26 cellular contexts compared by ENCODE assay signal in the genomic region with DNA sequence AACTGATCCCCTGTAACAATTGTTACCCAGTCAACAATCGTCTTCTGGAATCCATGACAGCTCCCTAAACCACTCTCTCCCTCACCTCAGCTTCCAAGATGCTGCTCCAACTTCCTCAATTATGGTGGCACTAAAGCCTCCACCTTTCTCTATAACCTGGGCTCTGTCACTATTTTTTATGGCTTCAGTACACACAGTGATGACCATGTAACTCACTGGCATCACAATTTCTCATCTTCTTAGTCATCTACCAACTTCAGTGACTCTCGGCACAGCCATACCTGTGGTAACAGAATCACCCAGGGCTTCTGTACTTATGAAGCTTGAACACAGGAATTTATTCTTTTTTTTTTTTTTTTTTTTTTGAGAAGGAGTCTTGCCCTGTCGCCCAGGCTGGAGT. TPM values are rescaled to one million over a fixed set of nuclear protein-coding genes. Genes with fewer than 3 reads are reported as not detected.
DNase-seq lines count a peak whose midpoint lies in the region; ATAC-seq and TF ChIP-seq lines count a peak whose summit lies in the region.
"Had no signal": no experiment of that assay in that cellular context is flagged by ENCODE, and none has a peak within 500 bp of the region (broad histone marks: within the 10 kb centered on the region; RNA-seq: fewer than 3 reads in every experiment).

No MANE protein-coding gene starts in this region.

- BruUV-seq in PC-3 (replicated peaks; lab: Mats Ljungman, UMichigan), result no TSS peak

- H3K23ac ChIP-seq in neuronal stem cell (ENCODE audit: low read depth, low read length, poor library complexity), result no peak overlapping the region

- peaks cover 18% of the 10 kb centered on the region for H3K4me1 ChIP-seq in PC-3 (ENCODE audit: insufficient read depth, low read length)
- H3K4me1 ChIP-seq in neuronal stem cell (ENCODE audit: control insufficient read depth in 2 of 2, insufficient read depth in 1 of 2, low read depth in 1 of 2, low read length in 2 of 2), result no peaks in the 10 kb centered on the region
- H3K4me1 ChIP-seq: BE2C, BLaER1 had no signal

- no peak overlapping the region for H4K91ac ChIP-seq in neuronal stem cell (ENCODE audit: low read depth, low read length, poor library complexity)

- no peak overlapping the region for H2AFZ ChIP-seq in PC-3 (ENCODE audit: low read length)
- peak overlapping the region; percentile 18 for H2AFZ ChIP-seq in neuronal stem cell (ENCODE audit: low read length)

- no peak overlapping the region for H3K4me2 ChIP-seq in PC-3 (ENCODE audit: low read length)
- H3K4me2 ChIP-seq in neuronal stem cell (ENCODE audit: insufficient read depth, low read length, poor library complexity, severe bottlenecking), result no peak overlapping the region
- H3K4me2 ChIP-seq: BLaER1 had no signal

- DNase-seq in PC-3 (peak; percentile 74), left colon (no peak), neuronal stem cell (ENCODE audit: low spot score) (no peak), NCI-H748 (lab: John Stamatoyannopoulos, UW; ENCODE audit: unreplicated experiment) (no peak)
- DNase-seq: 8988T; ACHN; BE2C; C1 segment of cervical spinal cord; CD4-positive, alpha-beta memory T cell; CD4-positive, CD25-positive, alpha-beta regulatory T cell; CD8-positive, alpha-beta memory T cell; COR-L47; DMS 273 treated with DMSO at 0.1 percent for 48 hours; DMS153; DMS53; DMS79; DND-41; EL; GDM1 had no signal

- H3F3A ChIP-seq in PC-3 (ENCODE audit: low read length, unreplicated experiment), result no peaks in the 10 kb centered on the region

- no peak overlapping the region for H3K14ac ChIP-seq in neuronal stem cell (ENCODE audit: low read length)

- no peak overlapping the region for H3K18ac ChIP-seq in neuronal stem cell (ENCODE audit: low read length)

- intact Hi-C loops in PC-3 (cut with micrococcal nuclease), result no loop called here
- intact Hi-C loops in left colon (cut with DNase I, micrococcal nuclease), result no loop called here

- H3K4me3 ChIP-seq in PC-3 (ENCODE audit: low read length) (no peak overlapping the region), neuronal stem cell (ENCODE audit: low read length in 2 of 2) (no peak overlapping the region)
- H3K4me3 ChIP-seq: BLaER1, GM12878 had no signal

- H2AK5ac ChIP-seq in neuronal stem cell (ENCODE audit: low read depth, low read length), result no peak overlapping the region

- POLR2A ChIA-PET in PC-3 (lab: Charles Lee; ENCODE audit: unreplicated experiment), result no interaction called here

- H2BK15ac ChIP-seq in neuronal stem cell (ENCODE audit: low read length), result no peak overlapping the region

- no peaks in the 10 kb centered on the region for H3K27me3 ChIP-seq in PC-3 (ENCODE audit: low read length)
- H3K27me3 ChIP-seq in neuronal stem cell (ENCODE audit: control insufficient read depth in 3 of 3, insufficient read depth in 3 of 3, low read depth in 1 of 3, low read length in 3 of 3), result no peaks in the 10 kb centered on the region
- H3K27me3 ChIP-seq: BLaER1 had no signal

- H3K36me3 ChIP-seq in PC-3 (ENCODE audit: low read depth, low read length), result no peaks in the 10 kb centered on the region
- no peaks in the 10 kb centered on the region for H3K36me3 ChIP-seq in neuronal stem cell (replicated peaks in 1 of 2; ENCODE audit: control insufficient read depth in 2 of 2, insufficient read depth in 2 of 2, low read length in 2 of 2)
- H3K36me3 ChIP-seq: BE2C, BLaER1 had no signal

- H3K9ac ChIP-seq in PC-3 (ENCODE audit: low read length) (no peak overlapping the region), neuronal stem cell (ENCODE audit: low read depth, low read length, poor library complexity) (no peak overlapping the region)
- H3K9ac ChIP-seq: BLaER1 had no signal

- H2BK5ac ChIP-seq in neuronal stem cell (ENCODE audit: low read length), result no peak overlapping the region

- no peak for TF ChIP-seq CTCF in PC-3 (conservative IDR thresholded peaks at IDR 0.05; ENCODE audit: low read depth, low read length)

- WGBS in neuronal stem cell (ENCODE audit: extremely low coverage in 2 of 2, insufficient read length in 2 of 2, insufficient replicate concordance in 1 of 2), 2 donors, result no CpG with 5 or more reads among the region's 3 CpGs

- H3K27ac ChIP-seq in PC-3 (ENCODE audit: low read length), result no peak overlapping the region
- H3K27ac ChIP-seq in neuronal stem cell (replicated peaks; ENCODE audit: low read length), result no peak overlapping the region
- H3K27ac ChIP-seq: BLaER1 had no signal

- no peaks in the 10 kb centered on the region for H4K20me1 ChIP-seq in PC-3 (ENCODE audit: low read length)
- H4K20me1 ChIP-seq: BLaER1 had no signal

- CTCF ChIA-PET in PC-3 (lab: Charles Lee), result no interaction called here

- no peaks in the 10 kb centered on the region for H3K79me1 ChIP-seq in neuronal stem cell (ENCODE audit: low read depth, low read length)

- H3K4ac ChIP-seq in neuronal stem cell (ENCODE audit: low read length), result no peak overlapping the region

- H2BK12ac ChIP-seq in neuronal stem cell (ENCODE audit: low read length), result no peak overlapping the region

- no peaks in the 10 kb centered on the region for H3K79me2 ChIP-seq in PC-3 (ENCODE audit: low read length)

- H4K8ac ChIP-seq in neuronal stem cell (ENCODE audit: low read depth, low read length), result no peak overlapping the region

- ATAC-seq in PC-3 (peak; percentile 56), left colon (peak; percentile 61), GM19452 (IDR thresholded peaks at IDR 0.05; ENCODE audit: unreplicated experiment) (no peak), GM18861 (IDR thresholded peaks at IDR 0.05; ENCODE audit: unreplicated experiment) (no peak)
- ATAC-seq: GM12878 had no signal

- no peaks in the 10 kb centered on the region for H3K9me3 ChIP-seq in PC-3 (ENCODE audit: low read length)
- H3K9me3 ChIP-seq in neuronal stem cell (replicated peaks in 1 of 2; ENCODE audit: control insufficient read depth in 2 of 2, insufficient read depth in 1 of 2, low read depth in 1 of 2, low read length in 2 of 2), result no peaks in the 10 kb centered on the region
- H3K9me3 ChIP-seq: BE2C, BLaER1 had no signal

- no peaks in the 10 kb centered on the region for H3K9me2 ChIP-seq in PC-3 (replicated peaks; ENCODE audit: low read length)

- no peak overlapping the region for H2BK120ac ChIP-seq in neuronal stem cell (ENCODE audit: low read depth, low read length)

RNA-seq across cellular contexts. Expression of a gene that starts 32.0 kb away (rescaled TPM):
- 0.36 and 1.2 TPM in 2 replicates for total RNA-seq in PC-3 (2014; rRNA removed)
- total RNA-seq in left colon, result 1 to 10 TPM in 1 of 2 donors, under 1 TPM in 1; 0.37 to 1.6 TPM
- polyA plus RNA-seq in neuronal stem cell (2013, experiment 1 of 2), result 1.8 TPM
- polyA plus RNA-seq in neuronal stem cell (2013, experiment 2 of 2), result 1.8 TPM
- total RNA-seq: CD4-positive, alpha-beta memory T cell; CD4-positive, CD25-positive, alpha-beta regulatory T cell; CD8-positive, alpha-beta memory T cell; G401 had no signal
- polyA plus RNA-seq: AG04450; CD14-positive monocyte; CD4-positive, alpha-beta memory T cell; CD4-positive, CD25-positive, alpha-beta regulatory T cell; CD8-positive, alpha-beta memory T cell had no signal

Comparison
In these comparisons a context has a peak if more than half of its experiments do, and no peak if none do; other contexts are left out.
1. ATAC-seq: peak in PC-3 (single experiment) and left colon (single experiment); none in GM19452 (single experiment) and GM18861 (single experiment).